Comparison of ENCODE assay signal across 19 cellular contexts in genomic region chr7:28607179-28607578, GRCh38.
DNase-seq lines count a peak whose midpoint lies in the region; ATAC-seq, FAIRE-seq and TF ChIP-seq lines count a peak whose summit lies in the region.
"Had no signal": no experiment of that assay in that cellular context is flagged by ENCODE, and none has a peak within 500 bp of the region (broad histone marks: within the 10 kb centered on the region; RNA-seq: fewer than 3 reads in every experiment).

No MANE protein-coding gene starts in this region.

- FAIRE-seq in HTR-8/SVneo (lab: Jason Lieb, UNC): no peak
- FAIRE-seq: GM12891 had no signal

- no peaks in the 10 kb centered on the region for H3K9me3 ChIP-seq in GM23248 (ENCODE audit: low read depth)
- no peaks in the 10 kb centered on the region for H3K9me3 ChIP-seq in upper lobe of right lung
- H3K9me3 ChIP-seq: Peyer's patch had no signal

- no peak overlapping the region for H3K9ac ChIP-seq in GM23248

- H3F3A ChIP-seq in GM23248 (ENCODE audit: insufficient read depth): 0 out of 2 replicates have a peak, but pooled peaks cover 3% of the 10 kb centered on the region

- intact Hi-C loops in upper lobe of right lung (cut with DNase I): no loop called here

- ATAC-seq in upper lobe of right lung (peak; percentile 45), HG02938 (IDR thresholded peaks at IDR 0.05; ENCODE audit: unreplicated experiment) (no peak)
- ATAC-seq: SK-N-SH treated with all-trans-retinoic acid at 6 μM for 48 hours, T-cell had no signal

- no peak for TF ChIP-seq CTCF in upper lobe of right lung (IDR thresholded peaks at IDR 0.05)

- H3K27ac ChIP-seq in GM23248 (no peak overlapping the region), upper lobe of right lung (no peak overlapping the region)

- in situ Hi-C loops in GM23248 (cut with MboI): no loop called here

- no peaks in the 10 kb centered on the region for H3K79me2 ChIP-seq in GM23248 (ENCODE audit: insufficient read depth)

- H3K36me3 ChIP-seq in GM23248 (ENCODE audit: low read depth) (no peaks in the 10 kb centered on the region), upper lobe of right lung (no peaks in the 10 kb centered on the region)
- H3K36me3 ChIP-seq: Peyer's patch had no signal

- H3K4me3 ChIP-seq in GM23248 (no peak overlapping the region), upper lobe of right lung (no peak overlapping the region)
- H3K4me3 ChIP-seq: Peyer's patch had no signal

- peak; percentile 44 for DNase-seq in CD1c-positive myeloid dendritic cell (ENCODE audit: extremely low spot score)
- DNase-seq in GM23248: peak; percentile 21
- DNase-seq in NCI-H510A (lab: John Stamatoyannopoulos, UW): peak; percentile 34
- DNase-seq in upper lobe of right lung: no peak
- DNase-seq in HTR-8/SVneo (ENCODE audit: insufficient read length, low spot score): no peak
- no peak for DNase-seq in activated CD8-positive, alpha-beta memory T cell treated with anti-CD3 and anti-CD28 coated beads, Interleukin-2, amount 50 U/mL, for 4 hours
- DNase-seq: ACHN; C1 segment of cervical spinal cord; CD8-positive, alpha-beta memory T cell; DND-41; H9; MV-4-11; NCI-H1694 treated with DMSO at 0.1 percent for 48 hours; NCI-H524 treated with DMSO at 0.1 percent for 48 hours; Peyer's patch; T-cell had no signal

- H3K4me2 ChIP-seq in GM23248 (ENCODE audit: unreplicated experiment): no peak overlapping the region

- no peaks in the 10 kb centered on the region for H3K9me2 ChIP-seq in GM23248 (ENCODE audit: insufficient read depth)

- H4K20me1 ChIP-seq in GM23248 (ENCODE audit: insufficient read depth): no peaks in the 10 kb centered on the region

- H3K4me1 ChIP-seq in GM23248 (ENCODE audit: insufficient read depth): peaks cover 11% of the 10 kb centered on the region
- no peaks in the 10 kb centered on the region for H3K4me1 ChIP-seq in upper lobe of right lung
- H3K4me1 ChIP-seq: Peyer's patch had no signal

- WGBS in GM23248 (ENCODE audit: low coverage in 1 of 2, low lambda C conversion rate in 2 of 2, missing lambda C conversion rate in 2 of 2), 2 experiments: 89 to 97% methylated on average over 5 of the region's 5 CpGs

- H3K27me3 ChIP-seq in GM23248 (replicated peaks; ENCODE audit: insufficient read depth) (no peaks in the 10 kb centered on the region), upper lobe of right lung (no peaks in the 10 kb centered on the region)
- H3K27me3 ChIP-seq: Peyer's patch had no signal

- no peak overlapping the region for H2AFZ ChIP-seq in GM23248

Comparison
In these comparisons a context has a peak if more than half of its experiments do, and no peak if none do; other contexts are left out.
1. DNase-seq: peak in CD1c-positive myeloid dendritic cell (single experiment), GM23248 (single experiment) and NCI-H510A (single experiment); none in upper lobe of right lung (single experiment), HTR-8/SVneo (single experiment) and activated CD8-positive, alpha-beta memory T cell treated with anti-CD3 and anti-CD28 coated beads, Interleukin-2, amount 50 U/mL, for 4 hours (single experiment).